ENCODE assay signal across 8 cellular contexts in the genomic region with DNA sequence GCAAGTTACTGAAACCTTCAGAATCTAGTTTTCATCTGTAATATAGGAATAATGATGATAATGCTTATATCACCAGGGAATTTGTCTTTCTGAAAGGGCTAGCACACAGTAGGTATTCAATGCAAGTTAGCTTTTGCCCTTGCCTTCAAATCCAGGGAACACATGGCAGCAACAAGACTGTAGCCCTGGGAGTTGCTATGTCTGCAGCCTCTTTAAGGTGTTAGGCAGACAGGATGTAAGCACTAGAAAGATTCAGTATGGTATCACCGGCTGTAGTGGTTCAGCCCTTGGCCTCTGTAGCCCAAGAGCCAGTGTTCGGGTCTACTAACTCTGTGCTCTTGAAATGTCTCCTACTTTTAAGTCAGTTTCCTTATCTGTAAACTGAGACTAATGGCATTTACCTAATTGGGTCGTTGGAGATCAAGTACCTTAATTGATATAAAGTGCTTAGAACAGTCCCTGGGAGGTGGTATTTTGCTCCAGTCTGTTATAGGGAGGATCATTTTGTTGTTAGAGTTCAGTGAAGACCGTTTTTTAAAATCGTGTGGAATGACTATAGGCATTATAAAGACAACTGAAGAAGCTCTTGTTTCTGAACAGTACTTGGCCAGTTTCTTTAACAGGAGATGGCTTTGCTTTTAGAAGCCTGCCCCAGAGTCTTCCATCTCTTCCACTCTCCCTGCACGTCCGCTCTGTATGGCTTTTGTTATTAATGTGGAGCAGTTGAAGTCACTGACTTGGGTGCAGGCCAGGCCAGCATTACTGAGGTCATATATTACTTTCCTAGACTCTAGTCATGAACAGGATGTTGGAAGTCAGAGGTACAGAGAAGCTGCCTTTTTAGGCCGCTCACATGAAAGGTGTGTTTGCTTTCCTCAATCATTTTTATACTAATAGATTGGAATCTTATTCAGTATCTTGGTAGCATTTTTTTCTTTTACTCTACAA. TPM values are rescaled to one million over a fixed set of nuclear protein-coding genes. Genes with fewer than 3 reads are reported as not detected.
DNase-seq lines count a peak whose midpoint lies in the region; TF ChIP-seq lines count a peak whose summit lies in the region.

No MANE protein-coding gene starts in this region.

- peak overlapping the region; percentile 62 for H3K27ac ChIP-seq in osteoblast (ENCODE audit: low read depth, low read length)

- TF ChIP-seq CTCF in osteoblast (IDR thresholded peaks at IDR 0.05; ENCODE audit: extremely low read depth, low read depth, low read length): no peak

- H3K4me3 ChIP-seq in osteoblast (ENCODE audit: insufficient read depth, low read length): no peak overlapping the region

- H3K27me3 ChIP-seq in osteoblast (ENCODE audit: insufficient read depth, low read length): no peaks in the 10 kb centered on the region

- H3K79me2 ChIP-seq in osteoblast (ENCODE audit: insufficient read depth, low read length): peaks cover 44% of the 10 kb centered on the region

- DNase-seq in DMS153 treated with DMSO at 0.1 percent for 48 hours (lab: John Stamatoyannopoulos, UW; ENCODE audit: unreplicated experiment) (peak; percentile 87), H4 (ENCODE audit: low spot score) (peak; percentile 94), NCI-H82 treated with DMSO at 0.1 percent for 48 hours (lab: John Stamatoyannopoulos, UW; ENCODE audit: unreplicated experiment) (peak; percentile 76), fibroblast of peridontal ligament (ENCODE audit: extremely low read depth) (peak; percentile 74), osteoblast (ENCODE audit: insufficient read length, low spot score, missing footprints) (no peak), AML-193 (lab: John Stamatoyannopoulos, UW) (no peak), NCI-H2171 treated with DMSO at 0.1 percent for 48 hours (lab: John Stamatoyannopoulos, UW) (no peak), activated gamma-delta T cell (lab: John Stamatoyannopoulos, UW) (no peak)

- no peaks in the 10 kb centered on the region for H3K36me3 ChIP-seq in osteoblast (ENCODE audit: insufficient read depth, low read length)

- H3K4me1 ChIP-seq in osteoblast (ENCODE audit: insufficient read depth, low read length): peaks cover 29% of the 10 kb centered on the region

- H3K9me3 ChIP-seq in osteoblast (ENCODE audit: low read depth, low read length): no peaks in the 10 kb centered on the region

- H2AFZ ChIP-seq in osteoblast (ENCODE audit: low read length): peak overlapping the region; percentile 69

- H4K20me1 ChIP-seq in osteoblast (ENCODE audit: insufficient read depth, low read length): no peaks in the 10 kb centered on the region

- peak overlapping the region; percentile 53 for H3K4me2 ChIP-seq in osteoblast (ENCODE audit: insufficient read depth, low read length)

RNA-seq across cellular contexts. Expression of a gene that starts 44.8 kb away (rescaled TPM):
- total RNA-seq in H4 (2014; rRNA removed; shearing (Covaris generic)): 9.0 and 16.8 TPM in 2 replicates
- total RNA-seq in osteoblast: 20.6 and 23.3 TPM in 2 replicates

Comparison
In these comparisons a context has a peak if more than half of its experiments do, and no peak if none do; other contexts are left out.
1. DNase-seq: peak in DMS153 treated with DMSO at 0.1 percent for 48 hours (single experiment), H4 (single experiment), NCI-H82 treated with DMSO at 0.1 percent for 48 hours (single experiment) and fibroblast of peridontal ligament (single experiment); none in osteoblast (single experiment), AML-193 (0 of 2), NCI-H2171 treated with DMSO at 0.1 percent for 48 hours (single experiment) and activated gamma-delta T cell (single experiment).